9 cellular contexts compared by ENCODE assay signal in the genomic region with DNA sequence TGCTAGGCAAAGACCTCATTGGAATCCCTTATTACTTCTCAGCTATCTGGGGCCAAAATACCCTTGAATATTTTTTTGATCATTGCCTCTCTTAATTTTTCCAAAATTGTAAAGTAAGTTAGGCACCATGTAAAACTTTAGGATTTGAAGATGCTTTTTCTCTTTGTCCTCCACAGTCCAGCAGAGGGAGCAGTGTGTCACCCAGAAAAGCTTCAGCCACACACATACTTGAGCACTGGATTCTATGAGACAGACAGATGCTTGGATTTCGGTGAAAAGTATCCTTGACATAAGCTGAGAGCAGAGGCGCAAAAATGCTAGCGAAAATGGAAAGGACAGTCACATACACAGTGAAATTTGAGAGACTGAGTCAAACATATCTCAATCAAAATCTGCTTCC.
DNase-seq lines count a peak whose midpoint lies in the region; ATAC-seq and TF ChIP-seq lines count a peak whose summit lies in the region.
"Had no signal": no experiment of that assay in that cellular context is flagged by ENCODE, and none has a peak within 500 bp of the region (broad histone marks: within the 10 kb centered on the region; RNA-seq: fewer than 3 reads in every experiment).

No MANE protein-coding gene starts in this region.

- POLR2A ChIA-PET in activated CD4-positive, alpha-beta memory T cell treated with anti-CD3 and anti-CD28 coated beads for 36 hours (lab: Charles Lee) = no interaction called here

- no peaks in the 10 kb centered on the region for H3K9me3 ChIP-seq in thoracic aorta

- H3K27ac Mint-ChIP-seq in activated CD4-positive, alpha-beta memory T cell treated with anti-CD3 and anti-CD28 coated beads for 36 hours = no peak overlapping the region

- H3K4me3 Mint-ChIP-seq in activated CD4-positive, alpha-beta memory T cell treated with anti-CD3 and anti-CD28 coated beads for 36 hours = no peak overlapping the region

- peaks cover 0 to 4% of the 10 kb centered on the region in 2 donors for H3K4me1 ChIP-seq in thoracic aorta (ENCODE audit: control insufficient read depth in 1 of 2, low read depth in 2 of 2)

- no peaks in the 10 kb centered on the region for H3K4me1 Mint-ChIP-seq in activated CD4-positive, alpha-beta memory T cell treated with anti-CD3 and anti-CD28 coated beads for 36 hours (ENCODE audit: low read depth)

- no peak overlapping the region for H3K27ac ChIP-seq in thoracic aorta
- H3K27ac ChIP-seq: skin epidermis had no signal

- DNase-seq in EH (ENCODE audit: low read depth) (peak; percentile 17), H4 (ENCODE audit: low spot score) (peak; percentile 57), NCI-H146 treated with DMSO at 0.1 percent for 48 hours (lab: John Stamatoyannopoulos, UW; ENCODE audit: unreplicated experiment) (peak; percentile 17), anterior cingulate cortex (lab: John Stamatoyannopoulos, UW) (peak in 47 of 58 donors; percentile 1 to 64 (median 16)), iPS-NIHi11 (ENCODE audit: low spot score) (peak; percentile 42), thoracic aorta (ENCODE audit: low spot score) (no peak)
- DNase-seq in activated CD4-positive, alpha-beta memory T cell treated with anti-CD3 and anti-CD28 coated beads for 36 hours = no peak

- H3K36me3 Mint-ChIP-seq in activated CD4-positive, alpha-beta memory T cell treated with anti-CD3 and anti-CD28 coated beads for 36 hours = no peaks in the 10 kb centered on the region

- intact Hi-C loops in activated CD4-positive, alpha-beta memory T cell treated with anti-CD3 and anti-CD28 coated beads for 36 hours (cut with micrococcal nuclease) = no loop called here

- no peaks in the 10 kb centered on the region for H3K9me3 Mint-ChIP-seq in activated CD4-positive, alpha-beta memory T cell treated with anti-CD3 and anti-CD28 coated beads for 36 hours

- TF ChIP-seq CTCF in thoracic aorta (IDR thresholded peaks at IDR 0.05) = peak; percentile 73

- H3K36me3 ChIP-seq in thoracic aorta = no peaks in the 10 kb centered on the region

- no peaks in the 10 kb centered on the region for H3K27me3 ChIP-seq in thoracic aorta (replicated peaks; ENCODE audit: insufficient read depth)

- no peaks in the 10 kb centered on the region for H3K27me3 Mint-ChIP-seq in activated CD4-positive, alpha-beta memory T cell treated with anti-CD3 and anti-CD28 coated beads for 36 hours

- peak overlapping the region; percentile 7 for H3K4me3 ChIP-seq in thoracic aorta
- H3K4me3 ChIP-seq: skin epidermis had no signal

- CTCF ChIA-PET in activated CD4-positive, alpha-beta memory T cell treated with anti-CD3 and anti-CD28 coated beads for 36 hours (lab: Charles Lee) = no interaction called here

- ATAC-seq in thoracic aorta (ENCODE audit: insufficient number of reproducible peaks, low FRiP score, low read depth) (no peak), HG02973 (IDR thresholded peaks at IDR 0.05; ENCODE audit: unreplicated experiment) (no peak)

Comparison
In these comparisons a context has a peak if more than half of its experiments do, and no peak if none do; other contexts are left out.
1. DNase-seq: peak in EH (single experiment), H4 (single experiment), NCI-H146 treated with DMSO at 0.1 percent for 48 hours (single experiment), anterior cingulate cortex (47 of 58) and iPS-NIHi11 (single experiment); none in thoracic aorta (single experiment) and activated CD4-positive, alpha-beta memory T cell treated with anti-CD3 and anti-CD28 coated beads for 36 hours (single experiment).